In genomic region chr17:83152745-83153611, GRCh38 we compare ENCODE assay signal across 10 cellular contexts.
DNase-seq lines count a peak whose midpoint lies in the region; ATAC-seq and TF ChIP-seq lines count a peak whose summit lies in the region.
"Had no signal": no experiment of that assay in that cellular context is flagged by ENCODE, and none has a peak within 500 bp of the region (broad histone marks: within the 10 kb centered on the region; RNA-seq: fewer than 3 reads in every experiment).

No MANE protein-coding gene starts in this region.

- H3K27ac Mint-ChIP-seq in Caco-2 (ENCODE audit: unreplicated experiment) (peak overlapping the region; percentile 56), osteocyte (ENCODE audit: unreplicated experiment) (peak overlapping the region; percentile 96)
- H3K27ac Mint-ChIP-seq in activated naive CD4-positive, alpha-beta T cell treated with anti-CD3 and anti-CD28 coated beads for 36 hours: no peak overlapping the region

- POLR2A ChIA-PET in Caco-2 (lab: Charles Lee): no interaction called here

- TF ChIP-seq CTCF in Caco-2 (IDR thresholded peaks at IDR 0.05; ENCODE audit: insufficient read depth in 1 of 2, low read depth in 1 of 2, low read length in 1 of 2, severe bottlenecking in 1 of 2, unreplicated experiment in 1 of 2): no peak
- TF ChIP-seq CTCF in OCI-LY3 (IDR thresholded peaks at IDR 0.05; ENCODE audit: low read depth, low read length): no peak
- no peak for TF ChIP-seq CTCF in heart right ventricle (IDR thresholded peaks at IDR 0.05)
- TF ChIP-seq CTCF in osteocyte (IDR thresholded peaks at IDR 0.05): no peak

- no peak for DNase-seq in Caco-2
- peak; percentile 63 to 65 for DNase-seq in heart right ventricle
- DNase-seq in osteocyte (ENCODE audit: extremely low spot score, unreplicated experiment): peak; percentile 83
- no peak for DNase-seq in HUDEP-2 (lab: John Stamatoyannopoulos, UW; ENCODE audit: unreplicated experiment in 76 of 76)
- DNase-seq in activated naive CD4-positive, alpha-beta T cell treated with anti-CD3 and anti-CD28 coated beads for 36 hours: no peak
- DNase-seq: stimulated activated CD4-positive, alpha-beta T cell treated with anti-CD3 and anti-CD28 coated beads, Interleukin-2, amount 100 ng/mL, for 48 hours had no signal

- peak overlapping the region; percentile 15; the same call in 1 of the 2 replicates for H3K4me2 ChIP-seq in OCI-LY3 (ENCODE audit: low read length)

- H3K4me3 ChIP-seq in Caco-2 (ENCODE audit: low read depth, low read length) (no peak overlapping the region), OCI-LY3 (ENCODE audit: low read length) (no peak overlapping the region), heart right ventricle (no peak overlapping the region)
- H3K4me3 ChIP-seq: HAP-1 had no signal

- H3K4me3 Mint-ChIP-seq in Caco-2 (ENCODE audit: unreplicated experiment) (no peak overlapping the region), osteocyte (ENCODE audit: unreplicated experiment) (no peak overlapping the region)
- no peak overlapping the region for H3K4me3 Mint-ChIP-seq in activated naive CD4-positive, alpha-beta T cell treated with anti-CD3 and anti-CD28 coated beads for 36 hours

- no peaks in the 10 kb centered on the region for H3K27me3 ChIP-seq in Caco-2 (replicated peaks; ENCODE audit: control insufficient read depth, insufficient read depth, low read length)
- peaks cover 11% of the 10 kb centered on the region for H3K27me3 ChIP-seq in OCI-LY3 (ENCODE audit: low read depth, low read length)
- peaks cover 0 to 19% (median 0%) of the 10 kb centered on the region in 7 donors for H3K27me3 ChIP-seq in heart right ventricle

- H3K27ac ChIP-seq in OCI-LY3 (ENCODE audit: low read length) (no peak overlapping the region), heart right ventricle (peak overlapping the region in 6 of 10 donors; percentile 5 to 88 (median 32))

- ATAC-seq in heart right ventricle (peak in 7 of 8 donors; percentile 24 to 63 (median 47)), GM18858 (IDR thresholded peaks at IDR 0.05; ENCODE audit: unreplicated experiment) (no peak), GM21447 (IDR thresholded peaks at IDR 0.05; ENCODE audit: unreplicated experiment) (no peak)

- no peaks in the 10 kb centered on the region for H3K9me3 ChIP-seq in Caco-2
- H3K9me3 ChIP-seq in OCI-LY3 (ENCODE audit: insufficient read depth, low read length): no peaks in the 10 kb centered on the region
- H3K9me3 ChIP-seq in heart right ventricle: no peaks in the 10 kb centered on the region
- H3K9me3 ChIP-seq: HAP-1 had no signal

- no TSS peak for BruUV-seq in Caco-2 (replicated peaks; lab: Mats Ljungman, UMichigan)

- H3K4me1 Mint-ChIP-seq in Caco-2 (ENCODE audit: low read depth, unreplicated experiment) (peaks cover 21% of the 10 kb centered on the region), osteocyte (ENCODE audit: unreplicated experiment) (peaks cover 78% of the 10 kb centered on the region)
- H3K4me1 Mint-ChIP-seq in activated naive CD4-positive, alpha-beta T cell treated with anti-CD3 and anti-CD28 coated beads for 36 hours (ENCODE audit: low read depth): peaks cover 3% of the 10 kb centered on the region

- no peaks in the 10 kb centered on the region for H3K27me3 Mint-ChIP-seq in Caco-2 (ENCODE audit: insufficient read depth, unreplicated experiment)
- H3K27me3 Mint-ChIP-seq in osteocyte (ENCODE audit: unreplicated experiment): no peaks in the 10 kb centered on the region
- no peaks in the 10 kb centered on the region for H3K27me3 Mint-ChIP-seq in activated naive CD4-positive, alpha-beta T cell treated with anti-CD3 and anti-CD28 coated beads for 36 hours (ENCODE audit: low read depth)

- H3K79me2 ChIP-seq in OCI-LY3 (ENCODE audit: low read length): no peaks in the 10 kb centered on the region

- WGBS in heart right ventricle, 2 donors: 86 to 87% methylated on average over 63 to 64 of the region's 64 CpGs

- CTCF ChIA-PET in Caco-2 (lab: Charles Lee): no interaction called here
- CTCF ChIA-PET in activated naive CD4-positive, alpha-beta T cell treated with anti-CD3 and anti-CD28 coated beads for 36 hours (lab: Charles Lee): no interaction called here

- no peak overlapping the region for H3K9ac ChIP-seq in OCI-LY3 (ENCODE audit: low read length)

- H4K20me1 ChIP-seq in OCI-LY3 (ENCODE audit: insufficient read depth, low read length): no peaks in the 10 kb centered on the region

- H3K4me1 ChIP-seq in Caco-2 (peaks cover 26% of the 10 kb centered on the region), OCI-LY3 (ENCODE audit: low read length) (peaks cover 4% of the 10 kb centered on the region), heart right ventricle (peaks cover 0 to 36% (median 0%) of the 10 kb centered on the region in 9 donors)
- H3K4me1 ChIP-seq: HAP-1 had no signal

- intact Hi-C loops in Caco-2 (cut with micrococcal nuclease; ENCODE audit: unreplicated experiment) (no loop called here), heart right ventricle (cut with DNase I) (no loop called here)
- intact Hi-C loops in activated naive CD4-positive, alpha-beta T cell treated with anti-CD3 and anti-CD28 coated beads for 36 hours (cut with micrococcal nuclease): no loop called here

- no peaks in the 10 kb centered on the region for H3K9me3 Mint-ChIP-seq in Caco-2 (ENCODE audit: unreplicated experiment)
- H3K9me3 Mint-ChIP-seq in osteocyte (ENCODE audit: unreplicated experiment): no peaks in the 10 kb centered on the region
- no peaks in the 10 kb centered on the region for H3K9me3 Mint-ChIP-seq in activated naive CD4-positive, alpha-beta T cell treated with anti-CD3 and anti-CD28 coated beads for 36 hours

- no peaks in the 10 kb centered on the region for H3K36me3 ChIP-seq in Caco-2 (ENCODE audit: control insufficient read depth, insufficient read depth, low read length)
- no peaks in the 10 kb centered on the region for H3K36me3 ChIP-seq in OCI-LY3 (replicated peaks; ENCODE audit: low read depth, low read length)
- no peaks in the 10 kb centered on the region for H3K36me3 ChIP-seq in heart right ventricle
- H3K36me3 ChIP-seq: HAP-1 had no signal

- no peak overlapping the region for H2AFZ ChIP-seq in OCI-LY3 (ENCODE audit: low read depth, low read length)

- H3K36me3 Mint-ChIP-seq in Caco-2 (ENCODE audit: insufficient read depth, unreplicated experiment) (no peaks in the 10 kb centered on the region), osteocyte (ENCODE audit: unreplicated experiment) (no peaks in the 10 kb centered on the region)
- H3K36me3 Mint-ChIP-seq in activated naive CD4-positive, alpha-beta T cell treated with anti-CD3 and anti-CD28 coated beads for 36 hours (ENCODE audit: low read depth): no peaks in the 10 kb centered on the region

Comparison
In these comparisons a context has a peak if more than half of its experiments do, and no peak if none do; other contexts are left out.
1. DNase-seq: peak in heart right ventricle (2 of 2) and osteocyte (single experiment); none in Caco-2 (0 of 2), HUDEP-2 (0 of 76) and activated naive CD4-positive, alpha-beta T cell treated with anti-CD3 and anti-CD28 coated beads for 36 hours (single experiment).
2. ATAC-seq: peak in heart right ventricle (7 of 8); none in GM18858 (single experiment) and GM21447 (single experiment).